ENCODE assay signal across 11 cellular contexts in genomic region chr7:76259124-76260086, GRCh38. TPM values are rescaled to one million over a fixed set of nuclear protein-coding genes. Genes with fewer than 3 reads are reported as not detected.
DNase-seq lines count a peak whose midpoint lies in the region; ATAC-seq, FAIRE-seq and TF ChIP-seq lines count a peak whose summit lies in the region.
"Had no signal": no experiment of that assay in that cellular context is flagged by ENCODE, and none has a peak within 500 bp of the region (broad histone marks: within the 10 kb centered on the region; RNA-seq: fewer than 3 reads in every experiment).

No MANE protein-coding gene starts in this region.

- H3K4me2 ChIP-seq in A549, result peak overlapping the region; percentile 99

- no peak for FAIRE-seq in A549 (lab: Jason Lieb, UNC)

- no peak for TF ChIP-seq POLR2A in A549 (IDR thresholded peaks at IDR 0.05; ENCODE audit: low read length)

- no peaks in the 10 kb centered on the region for H3K4me1 Mint-ChIP-seq in natural killer cell

- H3K27ac ChIP-seq in A549 (peak overlapping the region; percentile 59 to 82; a peak in 5 of 6 replicates), HUES48 (ENCODE audit: low read depth, low read length) (peak overlapping the region; percentile 28)
- no peak overlapping the region for H3K27ac ChIP-seq in effector memory CD4-positive, alpha-beta T cell (ENCODE audit: insufficient read depth, low read length, poor library complexity, severe bottlenecking)

- TF ChIP-seq CTCF in A549 (IDR thresholded peaks at IDR 0.05), result no peak
- no peak for TF ChIP-seq CTCF in natural killer cell (IDR thresholded peaks at IDR 0.05)

- WGBS in A549 (ENCODE audit: missing lambda C conversion rate), result 56% methylated on average over 29 of the region's 49 CpGs

- peak; percentile 25 to 44; a peak in 2 of 6 replicates for ATAC-seq in A549
- no peak for ATAC-seq in natural killer cell

- H3K9ac ChIP-seq in HUES48 (ENCODE audit: low read depth, low read length), result peak overlapping the region; percentile 61; the same call in 1 of the 2 replicates

- DNase-seq in A549 (ENCODE audit: low read depth in 1 of 2, low spot score in 1 of 2), result no peak
- no peak for DNase-seq in effector memory CD4-positive, alpha-beta T cell
- no peak for DNase-seq in natural killer cell
- DNase-seq in activated CD4-positive, alpha-beta T cell treated with anti-CD3 and anti-CD28 coated beads for 4 hours, result no peak
- no peak for DNase-seq in MV-4-11 (lab: John Stamatoyannopoulos, UW)
- no peak for DNase-seq in inferior parietal cortex (ENCODE audit: extremely low spot score)
- no peak for DNase-seq in glomerular visceral epithelial cell (ENCODE audit: extremely low spot score)
- DNase-seq: activated effector memory CD4-positive, alpha-beta T cell treated with Interleukin-2 at 50 U/mL for 16 hours; left colon had no signal

- CTCF ChIA-PET in A549 (lab: Yijun Ruan, JAX), result interaction anchor here (9.6 kb wide), 1 partner anchor 82 kb away, joined by 127 read pairs; no protein-coding TSS in a partner anchor

- H3K9me3 ChIP-seq in A549 (no peaks in the 10 kb centered on the region), HUES48 (ENCODE audit: control insufficient read depth, insufficient read depth, low read length) (no peaks in the 10 kb centered on the region)
- no peaks in the 10 kb centered on the region for H3K9me3 ChIP-seq in effector memory CD4-positive, alpha-beta T cell (ENCODE audit: control insufficient read depth, low read length)

- H3K4me3 ChIP-seq in A549 (peak overlapping the region; percentile 62), HUES48 (ENCODE audit: low read depth, low read length) (peak overlapping the region; percentile 69)
- peak overlapping the region; percentile 12 for H3K4me3 ChIP-seq in effector memory CD4-positive, alpha-beta T cell (ENCODE audit: insufficient read depth, low read depth, low read length, poor library complexity, severe bottlenecking)

- intact Hi-C loops in natural killer cell (cut with micrococcal nuclease), result no loop called here

- no peak overlapping the region for H3K27ac Mint-ChIP-seq in natural killer cell
- H3K27ac Mint-ChIP-seq: stimulated activated naive CD8-positive, alpha-beta T cell treated with anti-CD3 and anti-CD28 coated beads, Interleukin-15, Interleukin-2, amounts not matched to agents 100 ng/mL and 50 ng/mL, for 24 hours had no signal

- H3K4me3 Mint-ChIP-seq in natural killer cell, result peak overlapping the region; percentile 63
- H3K4me3 Mint-ChIP-seq: stimulated activated naive CD8-positive, alpha-beta T cell treated with anti-CD3 and anti-CD28 coated beads, Interleukin-15, Interleukin-2, amounts not matched to agents 100 ng/mL and 50 ng/mL, for 24 hours had no signal

- TF ChIP-seq RAD21 in A549 (conservative IDR thresholded peaks at IDR 0.05 in 1 of 2, IDR thresholded peaks at IDR 0.05 in 1 of 2), result no peak

- no peaks in the 10 kb centered on the region for H3K27me3 ChIP-seq in HUES48 (ENCODE audit: control insufficient read depth, insufficient read depth, low read length)
- H3K27me3 ChIP-seq in effector memory CD4-positive, alpha-beta T cell (replicated peaks; ENCODE audit: control insufficient read depth, insufficient read depth, low read length, poor library complexity, severe bottlenecking), result peaks cover 16% of the 10 kb centered on the region

- H3K4me1 ChIP-seq in A549 (0 out of 3 replicates have a peak, but pooled peaks cover 2% of the 10 kb centered on the region), HUES48 (ENCODE audit: control insufficient read depth, insufficient read depth, low read length) (peaks cover 17% of the 10 kb centered on the region)
- peaks cover 3% of the 10 kb centered on the region for H3K4me1 ChIP-seq in effector memory CD4-positive, alpha-beta T cell (ENCODE audit: control insufficient read depth, insufficient read depth, low read length, poor library complexity, severe bottlenecking)

- POLR2A ChIA-PET in A549 (lab: Yijun Ruan, JAX), result interaction anchor here (1.0 kb wide), 1 partner anchor 11 kb away, joined by 3 read pairs; no protein-coding TSS in a partner anchor

- H3K36me3 Mint-ChIP-seq in natural killer cell, result no peaks in the 10 kb centered on the region

- H3K27me3 Mint-ChIP-seq in natural killer cell (ENCODE audit: low read depth in 2 of 2), result peaks cover 7 to 31% of the 10 kb centered on the region in 2 donors

- TF ChIP-seq EP300 in A549 (IDR thresholded peaks at IDR 0.05), result no peak

- no peaks in the 10 kb centered on the region for H3K36me3 ChIP-seq in HUES48 (ENCODE audit: control insufficient read depth, insufficient read depth, low read length)
- H3K36me3 ChIP-seq in effector memory CD4-positive, alpha-beta T cell (ENCODE audit: control insufficient read depth, insufficient read depth, low read length), result no peaks in the 10 kb centered on the region

- H3K9me3 Mint-ChIP-seq in natural killer cell, result no peaks in the 10 kb centered on the region
- H3K9me3 Mint-ChIP-seq: stimulated activated naive CD8-positive, alpha-beta T cell treated with anti-CD3 and anti-CD28 coated beads, Interleukin-15, Interleukin-2, amounts not matched to agents 100 ng/mL and 50 ng/mL, for 24 hours had no signal

TF ChIP-seq in A549, 52 proteins besides CTCF, POLR2A, EP300 and RAD21:
- no peak for TF ChIP-seq HOXA7 (CRISPR knock-in tag; IDR thresholded peaks at IDR 0.05)
- TF ChIP-seq PBX3 (IDR thresholded peaks at IDR 0.05), result no peak
- TF ChIP-seq CHD2 (IDR thresholded peaks at IDR 0.05; ENCODE audit: low read length, partially characterized antibody), result no peak
- no peak for TF ChIP-seq NR3C1 (IDR thresholded peaks at IDR 0.05)
- TF ChIP-seq NFE2L2 (conservative IDR thresholded peaks at IDR 0.05; ENCODE audit: low read length), result no peak
- no peak for TF ChIP-seq ZC3H11A (IDR thresholded peaks at IDR 0.05)
- TF ChIP-seq PHF8 (IDR thresholded peaks at IDR 0.05; ENCODE audit: borderline replicate concordance, low read depth), result no peak
- no peak for TF ChIP-seq HOXB13 (CRISPR knock-in tag; IDR thresholded peaks at IDR 0.05; ENCODE audit: low read depth)
- TF ChIP-seq POLR2AphosphoS2 (conservative IDR thresholded peaks at IDR 0.05; ENCODE audit: low read length), result no peak
- TF ChIP-seq EHMT2 (IDR thresholded peaks at IDR 0.05; ENCODE audit: low read depth), result no peak
- no peak for TF ChIP-seq KDM5A (IDR thresholded peaks at IDR 0.05)
- no peak for TF ChIP-seq SMC3 (IDR thresholded peaks at IDR 0.05)
- no peak for TF ChIP-seq MAX (IDR thresholded peaks at IDR 0.05)
- TF ChIP-seq ZNF302 (CRISPR knock-in tag; IDR thresholded peaks at IDR 0.05), result no peak
- no peak for TF ChIP-seq FOSL2 (IDR thresholded peaks at IDR 0.05)
- TF ChIP-seq FOSL2 (CRISPR knock-in tag; IDR thresholded peaks at IDR 0.05), result no peak
- no peak for TF ChIP-seq CEBPB (IDR thresholded peaks at IDR 0.05)
- no peak for TF ChIP-seq RNF2 (IDR thresholded peaks at IDR 0.05; ENCODE audit: borderline replicate concordance, low read depth)

RNA-seq across cellular contexts. Expression of gene HSPB1, which starts 43.1 kb away (rescaled TPM):
- polyA plus RNA-seq in A549 (2011; rRNA removed) (185 and 209 TPM in 2 replicates), A549 (2017; fragmentation: RNase III; extraction: RNeasy Plus Mini Kit Qiagen cat#74134 plus additional on column Dnase treatment) (547 to 666 TPM (median 620 TPM) in 3 replicates)
- 1,409 and 1,648 TPM in 2 replicates for polyA plus RNA-seq in A549 (2012; cell fraction: cytosol; rRNA removed)
- 1,259 and 1,748 TPM in 2 replicates for polyA plus RNA-seq in A549 (2012; cell fraction: nucleus; rRNA removed)
- 41.9 and 74.6 TPM in 2 replicates for polyA minus RNA-seq in A549 (2011; rRNA and poly(A)+ RNA removed)
- 10 to 100 TPM; 14.4 to 15.9 (median 14.7) TPM for total RNA-seq in natural killer cell

RNA-seq across cellular contexts. Expression of gene SRRM3, which starts 57.7 kb away (rescaled TPM):
- polyA plus RNA-seq in A549 (2011; rRNA removed) (2.4 and 3.0 TPM in 2 replicates), A549 (2017; fragmentation: RNase III; extraction: RNeasy Plus Mini Kit Qiagen cat#74134 plus additional on column Dnase treatment) (5.7 to 7.0 TPM (median 6.5 TPM) in 3 replicates)
- 3.4 and 5.3 TPM in 2 replicates for polyA plus RNA-seq in A549 (2012; cell fraction: cytosol; rRNA removed)
- polyA plus RNA-seq in A549 (2012; cell fraction: nucleus; rRNA removed), result 6.8 and 6.9 TPM in 2 replicates
- polyA minus RNA-seq in A549 (2011; rRNA and poly(A)+ RNA removed), result 4.2 and 4.6 TPM in 2 replicates
- total RNA-seq in natural killer cell, result not detected

Comparison
In these comparisons a context has a peak if more than half of its experiments do, and no peak if none do; other contexts are left out.
1. ATAC-seq: peak in A549 (2 of 2); none in natural killer cell (0 of 3).
2. H3K4me3 ChIP-seq: peak in every context shown above with its lines; median percentile 69 in HUES48; 62 in A549; 12 in effector memory CD4-positive, alpha-beta T cell.